Comparison of ENCODE assay signal across 11 cellular contexts in genomic region chr1:206709772-206710456, GRCh38.
A peak's percentile ranks its signal among the peaks of the same experiment; 100 is the strongest.
DNase-seq lines count a peak whose midpoint lies in the region; TF ChIP-seq lines count a peak whose summit lies in the region.
"Had no signal": no experiment of that assay in that cellular context is flagged by ENCODE, and none has a peak within 500 bp of the region (broad histone marks: within the 10 kb centered on the region; RNA-seq: fewer than 3 reads in every experiment).

No MANE protein-coding gene starts in this region.

- H3K4me3 ChIP-seq in fibroblast of mammary gland (ENCODE audit: control insufficient read depth, low read depth, low read length) = no peak overlapping the region
- H3K4me3 ChIP-seq: adrenal gland, tibial nerve had no signal

- POLR2A ChIA-PET in HEK293T (lab: Yijun Ruan, JAX) = interaction anchor here (1.0 kb wide), 1 partner anchor 74 kb away, joined by 5 read pairs; the partner anchor contains the start of gene DYRK3

- DNase-seq in NCI-H510A treated with DMSO at 0.1 percent for 48 hours (lab: John Stamatoyannopoulos, UW) = peak; percentile 65
- no peak for DNase-seq in NCI-H510A (lab: John Stamatoyannopoulos, UW)
- peak; percentile 29 for DNase-seq in OCI-M1 (lab: John Stamatoyannopoulos, UW)
- DNase-seq in fibroblast of mammary gland (ENCODE audit: low read depth) = peak; percentile 81
- DNase-seq in retina = peak; percentile 32
- DNase-seq in DMS153 (lab: John Stamatoyannopoulos, UW) = no peak
- no peak for DNase-seq in HEK293T (ENCODE audit: extremely low spot score)
- DNase-seq in stimulated activated CD4-positive, alpha-beta T cell treated with anti-CD3 and anti-CD28 coated beads, Interleukin-12 subunit alpha, Interleukin-12 subunit beta, amount 100 ng/mL, for 4 hours = no peak
- DNase-seq: RPMI8226 had no signal

- TF ChIP-seq CTCF in fibroblast of mammary gland (conservative IDR thresholded peaks at IDR 0.05; ENCODE audit: control insufficient read depth, insufficient read depth, low read depth, low read length) = no peak

- CTCF ChIA-PET in HEK293T (lab: Yijun Ruan, JAX) = interaction anchor here (0.6 to 1.1 kb wide), 2 partner anchors 45 to 193 kb away, joined by 3 read pairs; no protein-coding TSS in a partner anchor

TF ChIP-seq in HEK293T, 16 proteins besides CTCF, POLR2A, EP300 and RAD21:
- TF ChIP-seq CTBP1 (IDR thresholded peaks at IDR 0.05; ENCODE audit: borderline replicate concordance) (no peak), NFRKB (IDR thresholded peaks at IDR 0.05) (no peak), SP1 (IDR thresholded peaks at IDR 0.05) (no peak), ZNF384 (IDR thresholded peaks at IDR 0.05) (no peak), BHLHE40 (IDR thresholded peaks at IDR 0.05; ENCODE audit: borderline replicate concordance) (no peak), L3MBTL2 (conservative IDR thresholded peaks at IDR 0.05) (no peak), FOXM1 (IDR thresholded peaks at IDR 0.05; ENCODE audit: borderline replicate concordance) (no peak), LEF1 (IDR thresholded peaks at IDR 0.05; ENCODE audit: borderline replicate concordance) (no peak), ELF4 (IDR thresholded peaks at IDR 0.05) (no peak), SUZ12 (IDR thresholded peaks at IDR 0.05) (no peak), FOXA1 (IDR thresholded peaks at IDR 0.05) (no peak)

Comparison
In these comparisons a context has a peak if more than half of its experiments do, and no peak if none do; other contexts are left out.
1. DNase-seq: peak in NCI-H510A treated with DMSO at 0.1 percent for 48 hours (single experiment), OCI-M1 (single experiment), fibroblast of mammary gland (single experiment) and retina (single experiment); none in NCI-H510A (single experiment), DMS153 (single experiment), HEK293T (single experiment) and stimulated activated CD4-positive, alpha-beta T cell treated with anti-CD3 and anti-CD28 coated beads, Interleukin-12 subunit alpha, Interleukin-12 subunit beta, amount 100 ng/mL, for 4 hours (single experiment).